ENCODE assay signal across 8 cellular contexts in the genomic region with DNA sequence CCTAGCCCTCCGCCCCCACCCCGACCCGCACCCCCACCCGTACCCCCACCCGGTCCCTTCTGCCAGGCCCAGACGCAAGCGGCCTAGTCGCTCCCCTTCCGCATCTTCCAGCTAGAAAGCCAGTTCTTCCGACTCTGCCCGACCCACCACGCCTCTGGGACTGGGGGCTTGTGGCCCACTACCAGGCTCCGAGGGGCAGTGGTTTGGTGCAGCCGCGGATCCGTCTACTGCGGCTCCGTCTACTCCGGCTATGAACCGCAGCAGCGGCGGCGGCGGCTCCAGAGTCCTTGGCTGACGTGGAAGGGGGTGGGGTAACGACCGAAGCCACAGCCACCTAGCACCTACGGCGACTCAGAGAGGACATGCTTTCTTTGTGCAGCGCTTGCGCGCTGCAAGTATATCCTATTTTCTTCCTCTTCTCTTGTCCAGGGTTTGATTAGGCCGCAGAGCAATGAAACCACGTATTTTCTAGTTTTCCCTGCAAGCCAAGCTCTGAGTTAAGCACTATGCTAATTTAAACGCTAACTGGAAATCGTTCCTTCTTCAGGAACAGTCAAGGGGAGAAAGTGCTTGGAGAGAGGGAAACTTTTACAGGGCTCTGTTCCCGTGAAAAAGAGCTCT. TPM values are rescaled to one million over a fixed set of nuclear protein-coding genes. Genes with fewer than 3 reads are reported as not detected.
DNase-seq lines count a peak whose midpoint lies in the region; ATAC-seq and TF ChIP-seq lines count a peak whose summit lies in the region.

A gene with protein sequence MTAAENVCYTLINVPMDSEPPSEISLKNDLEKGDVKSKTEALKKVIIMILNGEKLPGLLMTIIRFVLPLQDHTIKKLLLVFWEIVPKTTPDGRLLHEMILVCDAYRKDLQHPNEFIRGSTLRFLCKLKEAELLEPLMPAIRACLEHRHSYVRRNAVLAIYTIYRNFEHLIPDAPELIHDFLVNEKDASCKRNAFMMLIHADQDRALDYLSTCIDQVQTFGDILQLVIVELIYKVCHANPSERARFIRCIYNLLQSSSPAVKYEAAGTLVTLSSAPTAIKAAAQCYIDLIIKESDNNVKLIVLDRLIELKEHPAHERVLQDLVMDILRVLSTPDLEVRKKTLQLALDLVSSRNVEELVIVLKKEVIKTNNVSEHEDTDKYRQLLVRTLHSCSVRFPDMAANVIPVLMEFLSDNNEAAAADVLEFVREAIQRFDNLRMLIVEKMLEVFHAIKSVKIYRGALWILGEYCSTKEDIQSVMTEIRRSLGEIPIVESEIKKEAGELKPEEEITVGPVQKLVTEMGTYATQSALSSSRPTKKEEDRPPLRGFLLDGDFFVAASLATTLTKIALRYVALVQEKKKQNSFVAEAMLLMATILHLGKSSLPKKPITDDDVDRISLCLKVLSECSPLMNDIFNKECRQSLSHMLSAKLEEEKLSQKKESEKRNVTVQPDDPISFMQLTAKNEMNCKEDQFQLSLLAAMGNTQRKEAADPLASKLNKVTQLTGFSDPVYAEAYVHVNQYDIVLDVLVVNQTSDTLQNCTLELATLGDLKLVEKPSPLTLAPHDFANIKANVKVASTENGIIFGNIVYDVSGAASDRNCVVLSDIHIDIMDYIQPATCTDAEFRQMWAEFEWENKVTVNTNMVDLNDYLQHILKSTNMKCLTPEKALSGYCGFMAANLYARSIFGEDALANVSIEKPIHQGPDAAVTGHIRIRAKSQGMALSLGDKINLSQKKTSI (minus strand): TSS at position 252 of the 621 bp plus-strand sequence. CDS start 883 bp downstream, outside the sequence.

- no peaks in the 10 kb centered on the region for H3K27me3 ChIP-seq in PC-3 (ENCODE audit: low read length)
- no peaks in the 10 kb centered on the region for H3K27me3 ChIP-seq in esophagus (ENCODE audit: control insufficient read depth in 1 of 2, insufficient read depth in 2 of 2, low read length in 2 of 2)
- H3K27me3 ChIP-seq in muscle layer of colon (ENCODE audit: control insufficient read depth in 1 of 2, insufficient read depth in 2 of 2, low read length in 2 of 2): no peaks in the 10 kb centered on the region

- H3K36me3 ChIP-seq in PC-3 (ENCODE audit: low read depth, low read length) (peaks cover 20% of the 10 kb centered on the region), esophagus (ENCODE audit: control insufficient read depth in 2 of 2, insufficient read depth in 2 of 2, low read length in 1 of 2) (peaks cover 0 to 2% of the 10 kb centered on the region in 2 donors), muscle layer of colon (ENCODE audit: insufficient read depth, low read length) (peaks cover 35% of the 10 kb centered on the region)

- H3K4me3 ChIP-seq in PC-3 (ENCODE audit: low read length) (peak within 1 kb of the TSS; percentile 93), esophagus (ENCODE audit: low read depth in 1 of 2, low read length in 2 of 2) (peak within 1 kb of the TSS; percentile 85 to 89), muscle layer of colon (ENCODE audit: low read depth in 1 of 2, low read length in 2 of 2) (peak within 1 kb of the TSS; percentile 28 to 69)

- peak within 1 kb of the TSS; percentile 33 for H3K27ac ChIP-seq in PC-3 (ENCODE audit: low read length)
- peak within 1 kb of the TSS; percentile 94 to 97 for H3K27ac ChIP-seq in esophagus (ENCODE audit: low read depth in 2 of 2, low read length in 1 of 2)
- H3K27ac ChIP-seq in muscle layer of colon (ENCODE audit: low read depth, low read length): peak within 1 kb of the TSS; percentile 79

- H4K20me1 ChIP-seq in PC-3 (ENCODE audit: low read length): no peaks in the 10 kb centered on the region

- WGBS in esophagus, 2 donors: 0 to 1% methylated on average over 36 to 37 of the region's 37 CpGs

- H3K9ac ChIP-seq in PC-3 (ENCODE audit: low read length) (peak within 1 kb of the TSS; percentile 75), muscle layer of colon (ENCODE audit: low read length) (peak within 1 kb of the TSS; percentile 60)

- H3K79me2 ChIP-seq in PC-3 (ENCODE audit: low read length): peaks cover 36% of the 10 kb centered on the region

- no peaks in the 10 kb centered on the region for H3K9me2 ChIP-seq in PC-3 (replicated peaks; ENCODE audit: low read length)

- ATAC-seq in GM21576 (IDR thresholded peaks at IDR 0.05; ENCODE audit: unreplicated experiment) (peak; percentile 89), PC-3 (peak; percentile 89)

- intact Hi-C loops in PC-3 (cut with micrococcal nuclease): no loop called here

- TF ChIP-seq CTCF in PC-3 (conservative IDR thresholded peaks at IDR 0.05; ENCODE audit: low read depth, low read length): no peak

- H3K4me1 ChIP-seq in PC-3 (ENCODE audit: insufficient read depth, low read length): peaks cover 9% of the 10 kb centered on the region
- no peaks in the 10 kb centered on the region for H3K4me1 ChIP-seq in esophagus (ENCODE audit: control insufficient read depth in 2 of 2, insufficient read depth in 2 of 2, low read length in 1 of 2)
- H3K4me1 ChIP-seq in muscle layer of colon (ENCODE audit: insufficient read depth, low read length): peaks cover 23% of the 10 kb centered on the region

- CTCF ChIA-PET in PC-3 (lab: Charles Lee): no interaction called here

- TF ChIP-seq RAD21 in Ishikawa (IDR thresholded peaks at IDR 0.05; ENCODE audit: low read depth): no peak

- no peaks in the 10 kb centered on the region for H3F3A ChIP-seq in PC-3 (ENCODE audit: low read length, unreplicated experiment)

- peak within 1 kb of the TSS; percentile 95 for H2AFZ ChIP-seq in PC-3 (ENCODE audit: low read length)

- DNase-seq in DMS114 treated with DMSO at 0.1 percent for 48 hours (lab: John Stamatoyannopoulos, UW; ENCODE audit: unreplicated experiment) (peak; percentile 82), PC-3 (peak; percentile 84), activated T-cell treated with anti-CD3 and anti-CD28 coated beads for 48 hours (ENCODE audit: low read depth) (peak; percentile 88)
- DNase-seq in stimulated activated CD8-positive, alpha-beta memory T cell treated with anti-CD3 and anti-CD28 coated beads, Interleukin-7, amount 100 ng/mL, for 24 hours (ENCODE audit: low read depth): peak; percentile 85

- TF ChIP-seq EP300 in Ishikawa (IDR thresholded peaks at IDR 0.05; ENCODE audit: borderline replicate concordance): no peak

- H3K4me2 ChIP-seq in PC-3 (ENCODE audit: low read length): peak within 1 kb of the TSS; percentile 100

- H3K9me3 ChIP-seq in PC-3 (ENCODE audit: low read length) (no peaks in the 10 kb centered on the region), esophagus (ENCODE audit: control insufficient read depth in 2 of 2, insufficient read depth in 1 of 2, low read depth in 1 of 2, low read length in 1 of 2) (no peaks in the 10 kb centered on the region), muscle layer of colon (ENCODE audit: low read length) (no peaks in the 10 kb centered on the region)

- POLR2A ChIA-PET in PC-3 (lab: Charles Lee; ENCODE audit: unreplicated experiment): no interaction called here

- BruUV-seq in PC-3 (replicated peaks; lab: Mats Ljungman, UMichigan): no TSS peak

TF ChIP-seq in Ishikawa, 13 proteins besides CTCF, POLR2A, EP300 and RAD21 (continues in another document):
- TF ChIP-seq FOXM1 (IDR thresholded peaks at IDR 0.05; ENCODE audit: borderline replicate concordance, low read depth): no peak
- no peak for TF ChIP-seq CEBPB (IDR thresholded peaks at IDR 0.05)
- TF ChIP-seq, protein P1, sequence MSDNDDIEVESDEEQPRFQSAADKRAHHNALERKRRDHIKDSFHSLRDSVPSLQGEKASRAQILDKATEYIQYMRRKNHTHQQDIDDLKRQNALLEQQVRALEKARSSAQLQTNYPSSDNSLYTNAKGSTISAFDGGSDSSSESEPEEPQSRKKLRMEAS (IDR thresholded peaks at IDR 0.05): peak; percentile 51; the same call in 1 of the 2 replicates
- peak; percentile 51; the same call in 1 of the 2 replicates for TF ChIP-seq ZBTB7A (IDR thresholded peaks at IDR 0.05; ENCODE audit: low read depth)
- no peak for TF ChIP-seq EGR1 (IDR thresholded peaks at IDR 0.05)
- TF ChIP-seq TEAD4 (IDR thresholded peaks at IDR 0.05): 0 out of 2 replicates have a peak, but pooled peaks have one; percentile 3
- TF ChIP-seq TAF1 (IDR thresholded peaks at IDR 0.05; ENCODE audit: low read depth): peak; percentile 82
- TF ChIP-seq, protein P2, sequence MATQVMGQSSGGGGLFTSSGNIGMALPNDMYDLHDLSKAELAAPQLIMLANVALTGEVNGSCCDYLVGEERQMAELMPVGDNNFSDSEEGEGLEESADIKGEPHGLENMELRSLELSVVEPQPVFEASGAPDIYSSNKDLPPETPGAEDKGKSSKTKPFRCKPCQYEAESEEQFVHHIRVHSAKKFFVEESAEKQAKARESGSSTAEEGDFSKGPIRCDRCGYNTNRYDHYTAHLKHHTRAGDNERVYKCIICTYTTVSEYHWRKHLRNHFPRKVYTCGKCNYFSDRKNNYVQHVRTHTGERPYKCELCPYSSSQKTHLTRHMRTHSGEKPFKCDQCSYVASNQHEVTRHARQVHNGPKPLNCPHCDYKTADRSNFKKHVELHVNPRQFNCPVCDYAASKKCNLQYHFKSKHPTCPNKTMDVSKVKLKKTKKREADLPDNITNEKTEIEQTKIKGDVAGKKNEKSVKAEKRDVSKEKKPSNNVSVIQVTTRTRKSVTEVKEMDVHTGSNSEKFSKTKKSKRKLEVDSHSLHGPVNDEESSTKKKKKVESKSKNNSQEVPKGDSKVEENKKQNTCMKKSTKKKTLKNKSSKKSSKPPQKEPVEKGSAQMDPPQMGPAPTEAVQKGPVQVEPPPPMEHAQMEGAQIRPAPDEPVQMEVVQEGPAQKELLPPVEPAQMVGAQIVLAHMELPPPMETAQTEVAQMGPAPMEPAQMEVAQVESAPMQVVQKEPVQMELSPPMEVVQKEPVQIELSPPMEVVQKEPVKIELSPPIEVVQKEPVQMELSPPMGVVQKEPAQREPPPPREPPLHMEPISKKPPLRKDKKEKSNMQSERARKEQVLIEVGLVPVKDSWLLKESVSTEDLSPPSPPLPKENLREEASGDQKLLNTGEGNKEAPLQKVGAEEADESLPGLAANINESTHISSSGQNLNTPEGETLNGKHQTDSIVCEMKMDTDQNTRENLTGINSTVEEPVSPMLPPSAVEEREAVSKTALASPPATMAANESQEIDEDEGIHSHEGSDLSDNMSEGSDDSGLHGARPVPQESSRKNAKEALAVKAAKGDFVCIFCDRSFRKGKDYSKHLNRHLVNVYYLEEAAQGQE (IDR thresholded peaks at IDR 0.05; ENCODE audit: low read depth): no peak
- TF ChIP-seq, protein P3, sequence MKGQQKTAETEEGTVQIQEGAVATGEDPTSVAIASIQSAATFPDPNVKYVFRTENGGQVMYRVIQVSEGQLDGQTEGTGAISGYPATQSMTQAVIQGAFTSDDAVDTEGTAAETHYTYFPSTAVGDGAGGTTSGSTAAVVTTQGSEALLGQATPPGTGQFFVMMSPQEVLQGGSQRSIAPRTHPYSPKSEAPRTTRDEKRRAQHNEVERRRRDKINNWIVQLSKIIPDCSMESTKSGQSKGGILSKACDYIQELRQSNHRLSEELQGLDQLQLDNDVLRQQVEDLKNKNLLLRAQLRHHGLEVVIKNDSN (IDR thresholded peaks at IDR 0.05): no peak
- peak; percentile 48; the same call in 1 of the 2 replicates for TF ChIP-seq CREB1 (IDR thresholded peaks at IDR 0.05; ENCODE audit: low read depth)
- no peak; the same call in 1 of the 2 replicates for TF ChIP-seq YY1 (IDR thresholded peaks at IDR 0.05; ENCODE audit: low read depth)
- TF ChIP-seq NFIC (IDR thresholded peaks at IDR 0.05): no peak

RNA-seq across cellular contexts. Expression of the gene that starts here (rescaled TPM):
- total RNA-seq in PC-3 (2014; rRNA removed): 74.1 and 94.8 TPM in 2 replicates
- polyA plus RNA-seq in esophagus: 10 to 100 TPM; 35.2 to 50.1 TPM

Comparison
In these comparisons a context has a peak if more than half of its experiments do, and no peak if none do; other contexts are left out.
1. Peak in every context shown above with its lines: DNase-seq, ATAC-seq, H3K4me3 ChIP-seq and H3K27ac ChIP-seq.
2. H3K27ac ChIP-seq: peak in every context shown above with its lines; median percentile 96 in esophagus; 79 in muscle layer of colon; 33 in PC-3.